Comparison of ENCODE assay signal across 9 cellular contexts in the genomic region with DNA sequence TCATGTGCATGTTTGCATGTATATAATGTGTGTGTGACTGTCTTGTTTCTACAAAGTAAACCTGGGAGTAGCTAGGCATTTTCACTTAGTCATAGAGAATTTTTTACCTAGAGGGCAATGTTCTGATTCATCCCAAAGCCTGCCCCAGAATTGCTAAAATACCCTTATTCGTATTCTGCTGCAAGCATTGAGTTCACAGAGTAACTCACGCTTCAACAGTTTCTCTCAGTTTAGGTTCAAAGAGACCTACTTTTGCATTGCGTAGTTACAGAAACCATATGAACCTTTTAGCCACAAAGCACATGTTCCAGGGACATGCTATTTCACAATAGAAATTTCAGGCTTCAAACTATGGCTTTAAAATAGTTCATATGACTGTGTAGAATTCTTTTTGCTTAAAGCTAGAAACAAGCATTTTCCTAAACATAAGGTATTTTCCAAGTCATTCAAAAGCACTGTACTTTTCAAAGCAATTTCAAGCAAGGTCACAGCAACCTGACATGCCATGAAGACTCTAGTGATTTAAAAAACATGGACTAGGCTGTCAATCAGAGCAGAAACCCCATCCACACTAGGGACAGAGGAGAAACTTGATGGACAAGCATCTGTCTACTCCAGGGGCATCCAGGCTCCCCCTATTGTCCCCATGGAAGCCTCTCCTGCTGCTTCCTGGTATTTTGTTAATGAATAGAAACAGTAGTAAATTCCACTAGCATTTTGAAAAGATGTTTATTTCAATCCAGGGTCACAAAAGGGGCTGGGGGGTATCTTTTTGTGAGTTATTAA.
A peak's percentile ranks its signal among the peaks of the same experiment; 100 is the strongest.
DNase-seq lines count a peak whose midpoint lies in the region; ATAC-seq and TF ChIP-seq lines count a peak whose summit lies in the region.
"Had no signal": no experiment of that assay in that cellular context is flagged by ENCODE, and none has a peak within 500 bp of the region (broad histone marks: within the 10 kb centered on the region; RNA-seq: fewer than 3 reads in every experiment).

No MANE protein-coding gene starts in this region.

- no peaks in the 10 kb centered on the region for H3K27me3 Mint-ChIP-seq in activated T-helper 2 cell treated with anti-CD3 and anti-CD28 coated beads, Interferon-gamma antibody, Interleukin-2, Interleukin-4, amounts not matched to agents 10 μg/mL and 5 μg/mL and 100 μg/mL, durations not matched to agents 14 hours and 24 hours and 36 hours (ENCODE audit: low read depth)

- no peaks in the 10 kb centered on the region for H3K27me3 ChIP-seq in foreskin keratinocyte

- H3K9me3 Mint-ChIP-seq in activated T-helper 2 cell treated with anti-CD3 and anti-CD28 coated beads, Interferon-gamma antibody, Interleukin-2, Interleukin-4, amounts not matched to agents 10 μg/mL and 5 μg/mL and 100 μg/mL, durations not matched to agents 14 hours and 24 hours and 36 hours: no peaks in the 10 kb centered on the region

- H3K27ac Mint-ChIP-seq in activated T-helper 2 cell treated with anti-CD3 and anti-CD28 coated beads, Interferon-gamma antibody, Interleukin-2, Interleukin-4, amounts not matched to agents 10 μg/mL and 5 μg/mL and 100 μg/mL, durations not matched to agents 14 hours and 24 hours and 36 hours: no peak overlapping the region

- H3K4me1 ChIP-seq in foreskin keratinocyte: peaks cover 23% of the 10 kb centered on the region

- TF ChIP-seq CTCF in foreskin keratinocyte (conservative IDR thresholded peaks at IDR 0.05): peak; percentile 13

- intact Hi-C loops in activated T-helper 2 cell treated with anti-CD3 and anti-CD28 coated beads, Interferon-gamma antibody, Interleukin-2, Interleukin-4, amounts not matched to agents 10 μg/mL and 5 μg/mL and 100 μg/mL, durations not matched to agents 14 hours and 24 hours and 36 hours (cut with micrococcal nuclease): no loop called here

- no peak overlapping the region for H3K4me3 Mint-ChIP-seq in activated T-helper 2 cell treated with anti-CD3 and anti-CD28 coated beads, Interferon-gamma antibody, Interleukin-2, Interleukin-4, amounts not matched to agents 10 μg/mL and 5 μg/mL and 100 μg/mL, durations not matched to agents 14 hours and 24 hours and 36 hours (ENCODE audit: low read depth)

- ATAC-seq in GM21825 (IDR thresholded peaks at IDR 0.05; ENCODE audit: unreplicated experiment) (peak; percentile 72), foreskin keratinocyte (peak; percentile 96), HG02970 (IDR thresholded peaks at IDR 0.05; ENCODE audit: low FRiP score, unreplicated experiment) (no peak)

- H3K36me3 Mint-ChIP-seq in activated T-helper 2 cell treated with anti-CD3 and anti-CD28 coated beads, Interferon-gamma antibody, Interleukin-2, Interleukin-4, amounts not matched to agents 10 μg/mL and 5 μg/mL and 100 μg/mL, durations not matched to agents 14 hours and 24 hours and 36 hours (ENCODE audit: low read depth): no peaks in the 10 kb centered on the region

- H3K27ac ChIP-seq in foreskin keratinocyte: peak overlapping the region; percentile 58

- H3K4me1 Mint-ChIP-seq in activated T-helper 2 cell treated with anti-CD3 and anti-CD28 coated beads, Interferon-gamma antibody, Interleukin-2, Interleukin-4, amounts not matched to agents 10 μg/mL and 5 μg/mL and 100 μg/mL, durations not matched to agents 14 hours and 24 hours and 36 hours (ENCODE audit: low read depth): no peaks in the 10 kb centered on the region

- DNase-seq in EL (peak; percentile 40), NCI-H226 (peak; percentile 72), foreskin keratinocyte (peak; percentile 89 to 93), COR-L47 (lab: John Stamatoyannopoulos, UW) (no peak), T-helper 2 cell (no peak)
- no peak for DNase-seq in activated T-helper 2 cell treated with anti-CD3 and anti-CD28 coated beads, Interferon-gamma antibody, Interleukin-2, Interleukin-4, amounts not matched to agents 10 μg/mL and 5 μg/mL and 100 μg/mL, durations not matched to agents 14 hours and 24 hours and 36 hours (ENCODE audit: low spot score)
- DNase-seq: KG1 had no signal

Comparison
In these comparisons a context has a peak if more than half of its experiments do, and no peak if none do; other contexts are left out.
1. DNase-seq: peak in EL (single experiment), NCI-H226 (single experiment) and foreskin keratinocyte (2 of 2); none in activated T-helper 2 cell treated with anti-CD3 and anti-CD28 coated beads, Interferon-gamma antibody, Interleukin-2, Interleukin-4, amounts not matched to agents 10 μg/mL and 5 μg/mL and 100 μg/mL, durations not matched to agents 14 hours and 24 hours and 36 hours (single experiment), COR-L47 (single experiment) and T-helper 2 cell (0 of 5).